In genomic region chr4:96395747-96396146, GRCh38 we compare ENCODE assay signal across 25 cellular contexts.
"Had no signal": no experiment of that assay in that cellular context is flagged by ENCODE, and none has a peak within 500 bp of the region (broad histone marks: within the 10 kb centered on the region; RNA-seq: fewer than 3 reads in every experiment).

No MANE protein-coding gene starts in this region.

- H3K4me3 Mint-ChIP-seq: effector memory CD8-positive, alpha-beta T cell; naive thymus-derived CD4-positive, alpha-beta T cell; nephron; stimulated activated naive CD8-positive, alpha-beta T cell treated with anti-CD3 and anti-CD28 coated beads, Interleukin-15, amount 100 ng/mL, for 72 hours had no signal

- H3K27me3 ChIP-seq: gastrocnemius medialis, heart left ventricle, left lung, sigmoid colon, suprapubic skin, transverse colon had no signal

- H3K36me3 Mint-ChIP-seq: naive thymus-derived CD4-positive, alpha-beta T cell had no signal

- H3K4me1 Mint-ChIP-seq: naive thymus-derived CD4-positive, alpha-beta T cell; nephron; stimulated activated naive CD8-positive, alpha-beta T cell treated with anti-CD3 and anti-CD28 coated beads, Interleukin-15, amount 100 ng/mL, for 72 hours had no signal

- H3K9me3 ChIP-seq: gastrocnemius medialis, psoas muscle, sigmoid colon, suprapubic skin, transverse colon had no signal

- H3K4me1 ChIP-seq: gastrocnemius medialis, heart left ventricle, left lung, psoas muscle, sigmoid colon, suprapubic skin, transverse colon had no signal

- H3K4me3 ChIP-seq: gastrocnemius medialis, heart left ventricle, left lung, psoas muscle, sigmoid colon, skin epidermis, suprapubic skin, transverse colon had no signal

- H3K36me3 ChIP-seq: gastrocnemius medialis, heart left ventricle, left lung, sigmoid colon, suprapubic skin, transverse colon had no signal

- H3K27ac ChIP-seq: epithelial cell of prostate, gastrocnemius medialis, heart left ventricle, left lung, psoas muscle, sigmoid colon, skin epidermis, suprapubic skin, transverse colon had no signal

- H3K27me3 Mint-ChIP-seq: effector memory CD8-positive, alpha-beta T cell; naive thymus-derived CD4-positive, alpha-beta T cell; stimulated activated naive CD8-positive, alpha-beta T cell treated with anti-CD3 and anti-CD28 coated beads, Interleukin-15, amount 100 ng/mL, for 72 hours had no signal

- DNase-seq: cortex of kidney; effector memory CD8-positive, alpha-beta T cell; foreskin fibroblast; gastrocnemius medialis; heart left ventricle; hippocampal formation; left cardiac atrium; left lung; mesenchymal stem cell; midbrain; naive thymus-derived CD4-positive, alpha-beta T cell; nucleus accumbens; psoas muscle; right cardiac atrium; sigmoid colon; stimulated activated CD4-positive, alpha-beta T cell treated with anti-CD3 and anti-CD28 coated beads, Interleukin-15, amount 100 ng/mL, for 24 hours; stimulated activated CD4-positive, alpha-beta T cell treated with anti-CD3 and anti-CD28 coated beads, Interleukin-4, amount 100 ng/mL, for 1 hour; stimulated activated CD8-positive, alpha-beta memory T cell treated with anti-CD3 and anti-CD28 coated beads, Interleukin-4, amount 100 ng/mL, for 48 hours; stimulated activated naive CD4-positive, alpha-beta T cell; stimulated activated naive CD8-positive, alpha-beta T cell treated with anti-CD3 and anti-CD28 coated beads, Interleukin-15, amount 100 ng/mL, for 72 hours; transverse colon had no signal

- H3K27ac Mint-ChIP-seq: effector memory CD8-positive, alpha-beta T cell; naive thymus-derived CD4-positive, alpha-beta T cell; nephron had no signal
